9 cellular contexts compared by ENCODE assay signal in genomic region chr17:28746611-28747045, GRCh38. TPM values are rescaled to one million over a fixed set of nuclear protein-coding genes. Genes with fewer than 3 reads are reported as not detected.
DNase-seq lines count a peak whose midpoint lies in the region; TF ChIP-seq lines count a peak whose summit lies in the region.
"Had no signal": no experiment of that assay in that cellular context is flagged by ENCODE, and none has a peak within 500 bp of the region (broad histone marks: within the 10 kb centered on the region; RNA-seq: fewer than 3 reads in every experiment).

No MANE protein-coding gene starts in this region.

- no peak overlapping the region for H3K4ac ChIP-seq in mesenchymal stem cell (ENCODE audit: low read depth in 1 of 2, low read length in 2 of 2)

- H3K9me3 Mint-ChIP-seq in CD4-positive, alpha-beta memory T cell: no peaks in the 10 kb centered on the region

- peaks cover 0 to 22% of the 10 kb centered on the region in 2 donors for H3K36me3 Mint-ChIP-seq in CD4-positive, alpha-beta memory T cell

- H3K14ac ChIP-seq in mesenchymal stem cell (ENCODE audit: low read length in 2 of 2): peak overlapping the region in 1 of 2 experiments; percentile 22

- H3K4me3 ChIP-seq in CD4-positive, alpha-beta memory T cell (ENCODE audit: low read length in 2 of 2): no peak overlapping the region
- peak overlapping the region; percentile 93 for H3K4me3 ChIP-seq in astrocyte of the spinal cord (ENCODE audit: low read depth, low read length)
- H3K4me3 ChIP-seq in mesenchymal stem cell (ENCODE audit: insufficient read depth in 1 of 2, low read depth in 1 of 2, low read length in 2 of 2): peak overlapping the region; percentile 27 to 89
- H3K4me3 ChIP-seq in vagina: no peak overlapping the region

- H3K27ac ChIP-seq in CD4-positive, alpha-beta memory T cell (ENCODE audit: low read depth, low read length): peak overlapping the region; percentile 67
- H3K27ac ChIP-seq in mesenchymal stem cell (ENCODE audit: low read length, poor library complexity, severe bottlenecking): peak overlapping the region; percentile 85
- peak overlapping the region; percentile 95 for H3K27ac ChIP-seq in vagina
- H3K27ac ChIP-seq: HL-60 had no signal

- peaks cover 8 to 29% (median 18%) of the 10 kb centered on the region in 4 donors for H3K4me1 Mint-ChIP-seq in CD4-positive, alpha-beta memory T cell

- no peak overlapping the region for H3K23ac ChIP-seq in mesenchymal stem cell (ENCODE audit: low read length in 2 of 2)

- no peak overlapping the region for H4K91ac ChIP-seq in mesenchymal stem cell (ENCODE audit: low read length)

- peak overlapping the region in 5 of 8 donors; percentile 28 to 91 (median 55) for H3K4me3 Mint-ChIP-seq in CD4-positive, alpha-beta memory T cell

- no peak for DNase-seq in CD4-positive, alpha-beta memory T cell
- peak; percentile 69 for DNase-seq in NCI-H1092 treated with DMSO at 0.1 percent for 48 hours (lab: John Stamatoyannopoulos, UW)
- DNase-seq in astrocyte of the spinal cord (ENCODE audit: low read depth, low spot score): no peak
- DNase-seq in mesenchymal stem cell: no peak
- DNase-seq in vagina (ENCODE audit: extremely low spot score in 2 of 2): no peak
- DNase-seq in stimulated activated CD8-positive, alpha-beta memory T cell treated with anti-CD3 and anti-CD28 coated beads, Interleukin-4, amount 100 ng/mL, for 48 hours: no peak
- DNase-seq in NAMALWA (ENCODE audit: low spot score): no peak
- DNase-seq in stimulated activated CD4-positive, alpha-beta T cell treated with anti-CD3 and anti-CD28 coated beads, Interleukin-1b, Interleukin-23, amount 100 ng/mL, for 48 hours: no peak

- in situ Hi-C loops in astrocyte of the spinal cord (cut with HindIII; ENCODE audit: low sequenced_read_pairs): no loop called here

- H3K9ac ChIP-seq in mesenchymal stem cell (ENCODE audit: low read length): peak overlapping the region; percentile 99

- H3K9me3 ChIP-seq in CD4-positive, alpha-beta memory T cell (ENCODE audit: control insufficient read depth in 1 of 2, low read length in 2 of 2): no peaks in the 10 kb centered on the region
- H3K9me3 ChIP-seq in mesenchymal stem cell (ENCODE audit: control insufficient read depth, low read length) (no peaks in the 10 kb centered on the region), vagina (no peaks in the 10 kb centered on the region)

- TF ChIP-seq POLR2A in vagina (IDR thresholded peaks at IDR 0.05): no peak

- H2BK5ac ChIP-seq in mesenchymal stem cell (ENCODE audit: low read depth, low read length, poor library complexity, severe bottlenecking): no peak overlapping the region

- WGBS in mesenchymal stem cell: 54% methylated on average over 4 of the region's 5 CpGs

- H2AFZ ChIP-seq in mesenchymal stem cell (ENCODE audit: low read depth, low read length): no peak overlapping the region

- peaks cover 9% of the 10 kb centered on the region for H3K79me1 ChIP-seq in mesenchymal stem cell (replicated peaks; ENCODE audit: low read length, poor library complexity, severe bottlenecking)

- peaks cover 23% of the 10 kb centered on the region for H3K36me3 ChIP-seq in CD4-positive, alpha-beta memory T cell (ENCODE audit: insufficient read depth, low read length)
- H3K36me3 ChIP-seq in mesenchymal stem cell (ENCODE audit: control insufficient read depth in 1 of 2, insufficient read depth in 2 of 2, low read depth in 1 of 2, low read length in 2 of 2): peaks cover 48 to 56% of the 10 kb centered on the region in 2 experiments
- H3K36me3 ChIP-seq in vagina: peaks cover 0 to 16% of the 10 kb centered on the region in 2 donors

- peaks cover 28% of the 10 kb centered on the region for H3K4me1 ChIP-seq in CD4-positive, alpha-beta memory T cell (ENCODE audit: insufficient read depth, low read length)
- H3K4me1 ChIP-seq in mesenchymal stem cell (ENCODE audit: control insufficient read depth, insufficient read depth, low read depth, low read length) (peaks cover 49% of the 10 kb centered on the region), vagina (peaks cover 61% of the 10 kb centered on the region)

- TF ChIP-seq CTCF in astrocyte of the spinal cord (IDR thresholded peaks at IDR 0.05; ENCODE audit: low read depth, low read length) (no peak), vagina (IDR thresholded peaks at IDR 0.05) (no peak)

- H2BK15ac ChIP-seq in mesenchymal stem cell (ENCODE audit: low read depth, poor library complexity, severe bottlenecking): peak overlapping the region; percentile 30

- H4K8ac ChIP-seq in mesenchymal stem cell (ENCODE audit: low read length): no peak overlapping the region

- POLR2A ChIA-PET in CD4-positive, alpha-beta memory T cell (lab: Charles Lee; ENCODE audit: partially characterized antibody): interaction anchor here (19.4 kb wide), 1 partner anchor 22 kb away, joined by 528 read pairs; the partner anchor contains the start of genes NEK8, RPL23A and TLCD1

- H3K27me3 Mint-ChIP-seq in CD4-positive, alpha-beta memory T cell: no peaks in the 10 kb centered on the region

- peak overlapping the region in 6 of 7 donors; percentile 74 to 95 (median 79) for H3K27ac Mint-ChIP-seq in CD4-positive, alpha-beta memory T cell

- intact Hi-C loops in CD4-positive, alpha-beta memory T cell (cut with micrococcal nuclease): no loop called here
- intact Hi-C loops in vagina (cut with DNase I): no loop called here

- H3K18ac ChIP-seq in mesenchymal stem cell (ENCODE audit: low read depth in 1 of 2, low read length in 2 of 2): no peak overlapping the region

- peak overlapping the region in 1 of 2 experiments; percentile 31 for H2BK12ac ChIP-seq in mesenchymal stem cell (ENCODE audit: low read length in 2 of 2)

- CTCF ChIA-PET in CD4-positive, alpha-beta memory T cell (lab: Charles Lee; ENCODE audit: partially characterized antibody): interaction anchor here (1.0 to 13.1 kb wide), 4 partner anchors 17 to 170 kb away, joined by 3 to 492 read pairs (median 6); partner anchors contain the start of genes NEK8 and TLCD1

- no peaks in the 10 kb centered on the region for H3K27me3 ChIP-seq in CD4-positive, alpha-beta memory T cell (ENCODE audit: insufficient read depth, low read length)
- H3K27me3 ChIP-seq in mesenchymal stem cell (ENCODE audit: control insufficient read depth in 1 of 2, insufficient read depth in 1 of 2, low read length in 2 of 2) (no peaks in the 10 kb centered on the region), vagina (no peaks in the 10 kb centered on the region)

- no peak overlapping the region for H2BK120ac ChIP-seq in mesenchymal stem cell (ENCODE audit: low read depth, low read length)

- H2AK5ac ChIP-seq in mesenchymal stem cell (ENCODE audit: low read length, severe bottlenecking): peak overlapping the region; percentile 12

- peak overlapping the region; percentile 56 for H3K4me2 ChIP-seq in mesenchymal stem cell (ENCODE audit: low read length, poor library complexity, severe bottlenecking)

RNA-seq across cellular contexts. Expression of gene TRAF4, which starts 2.8 kb away (rescaled TPM):
- 10 to 100 TPM; 31.2 to 32.9 TPM for total RNA-seq in CD4-positive, alpha-beta memory T cell
- 1 to 10 TPM in 1 of 2 donors, under 1 TPM in 1; 0.61 to 2.5 TPM for polyA plus RNA-seq in CD4-positive, alpha-beta memory T cell
- 57.0 TPM for polyA plus RNA-seq in mesenchymal stem cell (2013, experiment 1 of 2)
- polyA plus RNA-seq in mesenchymal stem cell (2013, experiment 2 of 2): 52.8 TPM
- total RNA-seq in vagina: 26.5 TPM

RNA-seq across cellular contexts. Expression of gene NEK8, which starts 18.0 kb away (rescaled TPM):
- total RNA-seq in CD4-positive, alpha-beta memory T cell: 10 to 100 TPM; 11.4 to 13.8 TPM
- polyA plus RNA-seq in CD4-positive, alpha-beta memory T cell: 1 to 10 TPM; 1.9 to 4.5 TPM
- polyA plus RNA-seq in mesenchymal stem cell (2013, experiment 1 of 2): 2.2 TPM
- 2.2 TPM for polyA plus RNA-seq in mesenchymal stem cell (2013, experiment 2 of 2)
- 0.98 TPM for total RNA-seq in vagina

RNA-seq across cellular contexts. Expression of gene TLCD1, which starts 20.6 kb away (rescaled TPM):
- total RNA-seq in CD4-positive, alpha-beta memory T cell: 1 to 10 TPM; 1.0 to 2.2 TPM
- under 1 TPM in 1 of 2 donors, not detected in 1; 0.52 TPM for polyA plus RNA-seq in CD4-positive, alpha-beta memory T cell
- polyA plus RNA-seq in mesenchymal stem cell (2013, experiment 1 of 2): 13.0 TPM
- 12.6 TPM for polyA plus RNA-seq in mesenchymal stem cell (2013, experiment 2 of 2)
- total RNA-seq in vagina: 2.9 TPM

RNA-seq across cellular contexts. Expression of gene RPL23A, which starts 26.8 kb away (rescaled TPM):
- 1,000 to 10,000 TPM; 3,285 to 3,424 TPM for total RNA-seq in CD4-positive, alpha-beta memory T cell
- polyA plus RNA-seq in CD4-positive, alpha-beta memory T cell: 1,000 to 10,000 TPM; 5,402 to 5,583 TPM
- 2,598 TPM for polyA plus RNA-seq in mesenchymal stem cell (2013, experiment 1 of 2)
- 2,575 TPM for polyA plus RNA-seq in mesenchymal stem cell (2013, experiment 2 of 2)
- 600 TPM for total RNA-seq in vagina

RNA-seq across cellular contexts. Expression of gene RAB34, which starts 29.0 kb away (rescaled TPM):
- 1 to 10 TPM; 4.0 to 6.3 TPM for total RNA-seq in CD4-positive, alpha-beta memory T cell
- polyA plus RNA-seq in CD4-positive, alpha-beta memory T cell: 1 to 10 TPM; 3.0 to 8.7 TPM
- polyA plus RNA-seq in mesenchymal stem cell (2013, experiment 1 of 2): 121 TPM
- 126 TPM for polyA plus RNA-seq in mesenchymal stem cell (2013, experiment 2 of 2)
- total RNA-seq in vagina: 195 TPM

Comparison
In these comparisons a context has a peak if more than half of its experiments do, and no peak if none do; other contexts are left out.
1. H3K4me3 ChIP-seq: peak in astrocyte of the spinal cord (single experiment) and mesenchymal stem cell (2 of 2); none in CD4-positive, alpha-beta memory T cell (0 of 2) and vagina (0 of 2).
2. Peak in every context shown above with its lines, with median percentiles within 50 percentile points of each other: H3K27ac ChIP-seq.